ENCODE assay signal across 27 cellular contexts in the genomic region with DNA sequence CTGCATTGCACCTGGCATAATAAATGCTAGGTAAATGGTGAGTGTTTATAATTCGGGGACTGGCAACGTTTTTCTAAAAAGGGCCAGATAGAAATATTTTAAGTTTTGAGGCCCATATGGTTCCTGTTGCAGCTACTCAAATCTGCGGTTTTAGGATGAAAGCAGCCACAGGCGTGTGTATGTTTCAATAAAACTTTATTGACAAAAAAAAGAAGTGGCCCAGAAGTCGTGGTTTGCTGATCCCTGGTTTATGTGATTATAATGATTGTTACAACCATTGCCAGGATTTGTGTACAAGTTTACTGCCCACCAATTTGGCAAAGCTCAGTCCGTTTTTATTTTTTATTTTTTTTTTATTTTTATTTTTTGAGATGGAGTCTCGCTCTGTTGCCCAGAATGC.
"Had no signal": no experiment of that assay in that cellular context is flagged by ENCODE, and none has a peak within 500 bp of the region (broad histone marks: within the 10 kb centered on the region; RNA-seq: fewer than 3 reads in every experiment).

No MANE protein-coding gene starts in this region.

- H3K9me3 Mint-ChIP-seq: dendritic cell treated with granulocyte-macrophage colony-stimulating factor and Interleukin-4, amounts not matched to agents 40 ng/mL and 50 ng/mL, for 4 days; effector memory CD8-positive, alpha-beta T cell had no signal

- H3K4me3 Mint-ChIP-seq: dendritic cell treated with granulocyte-macrophage colony-stimulating factor and Interleukin-4, amounts not matched to agents 40 ng/mL and 50 ng/mL, for 4 days; effector memory CD8-positive, alpha-beta T cell; endodermal cell had no signal

- H3K36me3 ChIP-seq: colonic mucosa, esophagus muscularis mucosa, esophagus squamous epithelium, gastrocnemius medialis, gastroesophageal sphincter, heart left ventricle, heart right ventricle had no signal

- H3K27ac Mint-ChIP-seq: dendritic cell treated with granulocyte-macrophage colony-stimulating factor and Interleukin-4, amounts not matched to agents 40 ng/mL and 50 ng/mL, for 4 days; effector memory CD8-positive, alpha-beta T cell; endodermal cell had no signal

- H3K4me1 ChIP-seq: colonic mucosa, esophagus muscularis mucosa, foreskin keratinocyte, gastrocnemius medialis, gastroesophageal sphincter, heart left ventricle, heart right ventricle had no signal

- H3K27me3 ChIP-seq: colonic mucosa, foreskin keratinocyte had no signal

- H3K9me3 ChIP-seq: colonic mucosa, esophagus muscularis mucosa, esophagus squamous epithelium, gastrocnemius medialis, gastroesophageal sphincter, heart left ventricle, heart right ventricle had no signal

- H3K4me3 ChIP-seq: colonic mucosa, coronary artery, dorsolateral prefrontal cortex, esophagus muscularis mucosa, esophagus squamous epithelium, gastrocnemius medialis, gastroesophageal sphincter, heart left ventricle, heart right ventricle had no signal

- ATAC-seq: effector memory CD8-positive, alpha-beta T cell; foreskin keratinocyte; gastrocnemius medialis; gastroesophageal sphincter; heart left ventricle; heart right ventricle had no signal

- FAIRE-seq: colon, endometrium, endothelial cell of umbilical vein, frontal cortex had no signal

- DNase-seq: colonic mucosa; cortex of kidney; dermis blood vessel endothelial cell; dorsolateral prefrontal cortex; effector CD4-positive, alpha-beta T cell; effector CD8-positive, alpha-beta T cell; effector memory CD4-positive, alpha-beta T cell; effector memory CD8-positive, alpha-beta T cell; erythroblast; esophagus squamous epithelium; foreskin fibroblast; foreskin keratinocyte; gastrocnemius medialis; glutamatergic neuron; head of caudate nucleus; heart left ventricle; heart right ventricle had no signal

- H3K27ac ChIP-seq: colonic mucosa, coronary artery, dorsolateral prefrontal cortex, epithelial cell of prostate, esophagus muscularis mucosa, foreskin keratinocyte, gastrocnemius medialis, gastroesophageal sphincter, heart left ventricle, heart right ventricle had no signal
